In genomic region chr9:126638571-126639132, GRCh38 we compare ENCODE assay signal across 14 cellular contexts. TPM values are rescaled to one million over a fixed set of nuclear protein-coding genes. Genes with fewer than 3 reads are reported as not detected.
DNase-seq lines count a peak whose midpoint lies in the region; ATAC-seq and TF ChIP-seq lines count a peak whose summit lies in the region.
"Had no signal": no experiment of that assay in that cellular context is flagged by ENCODE, and none has a peak within 500 bp of the region (broad histone marks: within the 10 kb centered on the region; RNA-seq: fewer than 3 reads in every experiment).

No MANE protein-coding gene starts in this region.

- no peaks in the 10 kb centered on the region for H3K9me3 Mint-ChIP-seq in natural killer cell treated with Interleukin-12 subunit alpha and Interleukin-12 subunit beta and Interleukin-15 and Interleukin-18, amount 100 ng/mL, for 72 hours

- no peaks in the 10 kb centered on the region for H4K20me1 ChIP-seq in GM23248 (ENCODE audit: insufficient read depth)

- H3K9me2 ChIP-seq in GM23248 (ENCODE audit: insufficient read depth), result no peaks in the 10 kb centered on the region

- H3K27ac ChIP-seq in GM23248 (no peak overlapping the region), coronary artery (no peak overlapping the region)
- H3K27ac ChIP-seq: stomach had no signal

- no peak overlapping the region for H3K4me3 ChIP-seq in GM23248
- H3K4me3 ChIP-seq in coronary artery, result peak overlapping the region; percentile 36

- no peak for TF ChIP-seq CTCF in coronary artery (IDR thresholded peaks at IDR 0.05)

- peaks cover 21% of the 10 kb centered on the region in 2 donors for H3K27me3 Mint-ChIP-seq in natural killer cell treated with Interleukin-12 subunit alpha and Interleukin-12 subunit beta and Interleukin-15 and Interleukin-18, amount 100 ng/mL, for 72 hours

- in situ Hi-C loops in GM23248 (cut with MboI), result no loop called here

- no peak overlapping the region for H3K9ac ChIP-seq in GM23248

- H3K27me3 ChIP-seq in GM23248 (replicated peaks; ENCODE audit: insufficient read depth), result peaks cover 35% of the 10 kb centered on the region

- DNase-seq in GM23248 (peak; percentile 9), NCI-H1417 (lab: John Stamatoyannopoulos, UW) (peak in 2 of 3 experiments; percentile 81 to 92), coronary artery (ENCODE audit: low spot score) (no peak)
- no peak for DNase-seq in natural killer cell treated with Interleukin-12 subunit alpha and Interleukin-12 subunit beta and Interleukin-15 and Interleukin-18, amount 100 ng/mL, for 72 hours (ENCODE audit: low spot score)
- no peak for DNase-seq in activated CD4-positive, CD25-positive, alpha-beta regulatory T cell (lab: John Stamatoyannopoulos, UW)
- DNase-seq: activated T-cell treated with anti-CD3 and anti-CD28 coated beads, Interleukin-2, amount 50 U/mL, for 1 hour; amniotic stem cell; effector CD8-positive, alpha-beta T cell; SHP77; stimulated activated CD4-positive, alpha-beta T cell treated with anti-CD3 and anti-CD28 coated beads, Interleukin-4, amount 100 ng/mL, for 4 hours; stomach had no signal

- H3K4me2 ChIP-seq in GM23248 (ENCODE audit: unreplicated experiment), result no peak overlapping the region

- H3K36me3 ChIP-seq in GM23248 (ENCODE audit: low read depth), result no peaks in the 10 kb centered on the region
- H3K36me3 ChIP-seq: stomach had no signal

- H3K9me3 ChIP-seq in GM23248 (ENCODE audit: low read depth), result no peaks in the 10 kb centered on the region
- H3K9me3 ChIP-seq: stomach had no signal

- no peaks in the 10 kb centered on the region for H3K36me3 Mint-ChIP-seq in natural killer cell treated with Interleukin-12 subunit alpha and Interleukin-12 subunit beta and Interleukin-15 and Interleukin-18, amount 100 ng/mL, for 72 hours

- H3K27ac Mint-ChIP-seq in natural killer cell treated with Interleukin-12 subunit alpha and Interleukin-12 subunit beta and Interleukin-15 and Interleukin-18, amount 100 ng/mL, for 72 hours, result no peak overlapping the region

- H2AFZ ChIP-seq in GM23248, result no peak overlapping the region

- H3K4me1 Mint-ChIP-seq in natural killer cell treated with Interleukin-12 subunit alpha and Interleukin-12 subunit beta and Interleukin-15 and Interleukin-18, amount 100 ng/mL, for 72 hours (ENCODE audit: low read depth in 2 of 2), result peaks cover 27 to 32% of the 10 kb centered on the region in 2 donors

- peak overlapping the region; percentile 49 for H3K4me3 Mint-ChIP-seq in natural killer cell treated with Interleukin-12 subunit alpha and Interleukin-12 subunit beta and Interleukin-15 and Interleukin-18, amount 100 ng/mL, for 72 hours

- no peaks in the 10 kb centered on the region for H3F3A ChIP-seq in GM23248 (ENCODE audit: insufficient read depth)

- H3K79me2 ChIP-seq in GM23248 (ENCODE audit: insufficient read depth), result no peaks in the 10 kb centered on the region

- H3K4me1 ChIP-seq in GM23248 (ENCODE audit: insufficient read depth), result no peaks in the 10 kb centered on the region

- WGBS in GM23248 (ENCODE audit: low coverage in 1 of 2, low lambda C conversion rate in 2 of 2, missing lambda C conversion rate in 2 of 2), 2 experiments, result 16 to 31% methylated on average over 30 of the region's 30 CpGs

- ATAC-seq in natural killer cell treated with Interleukin-12 subunit alpha and Interleukin-12 subunit beta and Interleukin-15 and Interleukin-18, amount 100 ng/mL, for 72 hours, result no peak
- ATAC-seq in HG03432 (IDR thresholded peaks at IDR 0.05; ENCODE audit: unreplicated experiment), result no peak
- no peak for ATAC-seq in HG03159 (IDR thresholded peaks at IDR 0.05; ENCODE audit: unreplicated experiment)
- ATAC-seq: HCT116 had no signal

RNA-seq across cellular contexts. Expression of gene LMX1B, which starts 24.9 kb away (rescaled TPM):
- not detected in 2 replicates for total RNA-seq in GM23248 (2014; rRNA removed; shearing (Covaris generic))
- polyA plus RNA-seq in GM23248 (2016; fragmentation: Nextera tagmentation; extraction: Ambion mirVana), result not detected in 2 replicates
- total RNA-seq in natural killer cell treated with Interleukin-12 subunit alpha and Interleukin-12 subunit beta and Interleukin-15 and Interleukin-18, amount 100 ng/mL, for 72 hours, result not detected
- total RNA-seq: stomach had no signal

Comparison
In these comparisons a context has a peak if more than half of its experiments do, and no peak if none do; other contexts are left out.
1. DNase-seq: peak in GM23248 (single experiment) and NCI-H1417 (2 of 3); none in coronary artery (single experiment), natural killer cell treated with Interleukin-12 subunit alpha and Interleukin-12 subunit beta and Interleukin-15 and Interleukin-18, amount 100 ng/mL, for 72 hours (single experiment) and activated CD4-positive, CD25-positive, alpha-beta regulatory T cell (0 of 4).